In the genomic region with DNA sequence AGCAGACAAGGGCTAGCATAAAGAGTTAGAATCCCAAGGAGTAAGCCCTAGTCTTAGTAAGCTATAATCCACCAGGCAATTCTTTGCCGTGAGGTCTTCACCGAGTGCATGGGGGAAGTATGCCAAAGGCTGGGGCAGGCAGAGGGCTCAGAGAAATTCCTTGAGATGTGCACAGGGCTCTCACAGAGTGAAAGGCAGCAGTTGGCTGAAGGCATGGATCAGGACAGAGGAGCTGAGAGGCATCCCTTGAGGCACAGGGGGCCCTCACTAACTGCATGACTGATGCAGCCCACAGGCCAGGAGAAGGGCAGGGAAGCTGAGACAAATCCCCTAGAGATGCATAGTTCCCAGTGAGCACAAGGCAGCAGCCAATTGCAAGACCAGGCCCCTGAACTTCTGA, we compare ENCODE assay signal across 23 cellular contexts. TPM values are rescaled to one million over a fixed set of nuclear protein-coding genes. Genes with fewer than 3 reads are reported as not detected.
DNase-seq lines count a peak whose midpoint lies in the region; ATAC-seq, FAIRE-seq and TF ChIP-seq lines count a peak whose summit lies in the region.
"Had no signal": no experiment of that assay in that cellular context is flagged by ENCODE, and none has a peak within 500 bp of the region (broad histone marks: within the 10 kb centered on the region; RNA-seq: fewer than 3 reads in every experiment).

No MANE protein-coding gene starts in this region.

- no peaks in the 10 kb centered on the region for H3K4me1 Mint-ChIP-seq in neural progenitor cell

- H3K4me3 ChIP-seq in neural progenitor cell: no peak overlapping the region
- no peak overlapping the region for H3K4me3 ChIP-seq in kidney (ENCODE audit: low read length in 2 of 2)
- H3K4me3 ChIP-seq: A549, K562 had no signal

- DNase-seq in NCI-H82 (lab: John Stamatoyannopoulos, UW) (peak; percentile 17), NCI-H82 treated with DMSO at 0.1 percent for 48 hours (lab: John Stamatoyannopoulos, UW; ENCODE audit: unreplicated experiment) (no peak), SK-N-DZ (ENCODE audit: low spot score) (peak; percentile 7), neural progenitor cell (ENCODE audit: low spot score) (peak; percentile 57), kidney (no peak)
- no peak for DNase-seq in activated CD4-positive, alpha-beta T cell treated with anti-CD3 and anti-CD28 coated beads for 4 hours
- DNase-seq: AML-193; Caco-2; CD4-positive, alpha-beta T cell; HFFc6; IMR-90 had no signal

- H3K27ac ChIP-seq in neural progenitor cell (no peak overlapping the region), kidney (ENCODE audit: low read depth in 2 of 2, low read length in 2 of 2) (no peak overlapping the region)
- H3K27ac ChIP-seq: 22Rv1, A549, C4-2B had no signal

- H3K9ac ChIP-seq in neural progenitor cell (no peak overlapping the region), kidney (ENCODE audit: low read length in 2 of 2) (no peak overlapping the region)

- H3K4me1 ChIP-seq in neural progenitor cell (no peaks in the 10 kb centered on the region), kidney (ENCODE audit: control insufficient read depth in 1 of 2, insufficient read depth in 1 of 2, low read depth in 1 of 2, low read length in 2 of 2) (no peaks in the 10 kb centered on the region)
- H3K4me1 ChIP-seq: A549, Caco-2 had no signal

- no peak overlapping the region for H3K4me2 ChIP-seq in neural progenitor cell
- H3K4me2 ChIP-seq: A549 had no signal

- H3K9me3 Mint-ChIP-seq in neural progenitor cell: no peaks in the 10 kb centered on the region
- H3K9me3 Mint-ChIP-seq: CD4-positive, alpha-beta T cell had no signal

- no peaks in the 10 kb centered on the region for H3K79me2 ChIP-seq in neural progenitor cell (ENCODE audit: low read depth)

- TF ChIP-seq CTCF in neural progenitor cell (IDR thresholded peaks at IDR 0.05) (no peak), kidney (IDR thresholded peaks at IDR 0.05; ENCODE audit: borderline replicate concordance, extremely low read depth, insufficient read depth) (no peak)

- H3K36me3 ChIP-seq in neural progenitor cell (no peaks in the 10 kb centered on the region), kidney (ENCODE audit: control insufficient read depth in 1 of 2, insufficient read depth in 2 of 2, low read length in 2 of 2) (no peaks in the 10 kb centered on the region)

- H3K36me3 Mint-ChIP-seq in neural progenitor cell: no peaks in the 10 kb centered on the region

- H3F3A ChIP-seq in neural progenitor cell (ENCODE audit: low read depth): no peaks in the 10 kb centered on the region

- no peak overlapping the region for H3K4me3 Mint-ChIP-seq in neural progenitor cell
- H3K4me3 Mint-ChIP-seq: CD4-positive, alpha-beta T cell; HFFc6 had no signal

- no peaks in the 10 kb centered on the region for H3K27me3 ChIP-seq in neural progenitor cell

- ATAC-seq in GM21367 (IDR thresholded peaks at IDR 0.05; ENCODE audit: unreplicated experiment): no peak
- ATAC-seq: A549, HCT116, K562 had no signal

- H4K20me1 ChIP-seq in neural progenitor cell (ENCODE audit: low read depth): no peaks in the 10 kb centered on the region

- no peaks in the 10 kb centered on the region for H3K9me3 ChIP-seq in neural progenitor cell (ENCODE audit: low read depth)
- no peaks in the 10 kb centered on the region for H3K9me3 ChIP-seq in kidney (ENCODE audit: control insufficient read depth in 1 of 2, low read length in 2 of 2)
- H3K9me3 ChIP-seq: A549, Caco-2 had no signal

- no peak overlapping the region for H3K27ac Mint-ChIP-seq in neural progenitor cell
- H3K27ac Mint-ChIP-seq: CD4-positive, alpha-beta T cell; HFFc6 had no signal

- H3K27me3 Mint-ChIP-seq in neural progenitor cell (ENCODE audit: insufficient read depth, low read depth): no peaks in the 10 kb centered on the region

- FAIRE-seq in kidney (lab: Jason Lieb, UNC): no peak
- FAIRE-seq: A549, D721Med, G401.6, GM12891, H54, HTR-8/SVneo, K562 had no signal

- intact Hi-C loops in kidney (cut with DNase I): no loop called here

- peak overlapping the region; percentile 27 for H2AFZ ChIP-seq in neural progenitor cell (replicated peaks)

RNA-seq across cellular contexts. Expression of gene PTH2R, which starts 34.1 kb away (rescaled TPM):
- not detected in 2 replicates for polyA plus RNA-seq in SK-N-DZ (2014; cell fraction: cytosol; rRNA removed)
- not detected in 2 replicates for polyA plus RNA-seq in SK-N-DZ (2014; cell fraction: nucleus; rRNA removed)
- total RNA-seq in neural progenitor cell (ENCODE audit: low replicate concordance) (not detected in 2 replicates), kidney (54.8 TPM)
- 11.0 TPM for polyA plus RNA-seq in kidney (ENCODE audit: insufficient read depth, low read depth, low replicate concordance)
- total RNA-seq: CD4-positive, alpha-beta T cell; HFFc6 had no signal
- polyA plus RNA-seq: A549, BJ, IMR-90 had no signal

Comparison
In these comparisons a context has a peak if more than half of its experiments do, and no peak if none do; other contexts are left out.
1. DNase-seq: peak in NCI-H82 (single experiment), SK-N-DZ (single experiment) and neural progenitor cell (single experiment); none in NCI-H82 treated with DMSO at 0.1 percent for 48 hours (single experiment), activated CD4-positive, alpha-beta T cell treated with anti-CD3 and anti-CD28 coated beads for 4 hours (0 of 2) and kidney (single experiment).
2. RNA of gene PTH2R, which starts 34.1 kb away (total RNA-seq): 54.8 TPM in kidney (single experiment); not detected in neural progenitor cell; every median in the first group is over 10 times any median in the second.